In the genomic region with DNA sequence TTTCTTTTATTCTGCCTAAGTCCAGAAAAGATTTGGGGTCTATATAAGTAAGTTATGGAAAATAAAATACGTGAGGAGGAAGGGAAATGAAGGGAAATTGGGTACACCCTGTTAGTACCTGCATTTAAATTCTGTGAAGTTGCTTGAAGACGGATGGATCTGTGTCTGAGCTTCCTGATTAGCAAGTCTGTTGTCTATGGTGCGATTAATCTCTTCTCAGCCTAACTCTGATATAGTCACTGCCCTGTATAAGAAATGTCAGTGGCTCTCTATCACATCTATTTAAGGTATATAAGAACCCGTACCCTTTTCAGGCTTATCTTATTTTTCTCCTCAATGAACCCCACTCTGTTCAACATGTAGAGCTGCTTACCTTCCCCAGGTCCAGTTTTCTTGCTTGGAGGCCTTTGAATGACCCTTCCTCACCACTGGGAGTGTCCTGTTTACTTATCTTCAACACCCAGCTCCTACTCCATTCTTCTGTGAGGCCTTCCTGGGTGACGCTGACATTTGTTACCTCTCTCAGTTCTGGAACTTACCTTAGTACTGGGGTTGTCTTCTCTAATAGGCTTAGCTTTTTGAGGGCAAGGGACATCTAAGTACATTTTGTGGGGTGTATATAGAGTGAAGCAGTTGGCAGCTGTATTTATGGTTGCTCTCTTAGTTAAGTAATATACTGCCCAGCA, we compare ENCODE assay signal across 1 cellular context.
A peak's percentile ranks its signal among the peaks of the same experiment; 100 is the strongest.
TF ChIP-seq lines count a peak whose summit lies in the region.

No MANE protein-coding gene starts in this region.

TF ChIP-seq in K562, 482 proteins besides CTCF, POLR2A, EP300 and RAD21 (continued from another document and continues in another):
- TF ChIP-seq ZFP91 (CRISPR knock-in tag; IDR thresholded peaks at IDR 0.05) (no peak), ELK3 (CRISPR knock-in tag; IDR thresholded peaks at IDR 0.05) (no peak), SRSF7 (optimal IDR thresholded peaks at IDR 0.05; ENCODE audit: low read depth, low read length) (no peak), C11orf30 (IDR thresholded peaks at IDR 0.05; ENCODE audit: low read depth) (no peak), NFIC (IDR thresholded peaks at IDR 0.05) (no peak), ZNF3 (CRISPR knock-in tag; IDR thresholded peaks at IDR 0.05) (no peak), TOE1 (IDR thresholded peaks at IDR 0.05; ENCODE audit: borderline replicate concordance) (no peak), TOE1 (CRISPR knock-in tag; IDR thresholded peaks at IDR 0.05; ENCODE audit: borderline replicate concordance, low read depth) (no peak), ZC3H8 (IDR thresholded peaks at IDR 0.05) (no peak), SIN3A (IDR thresholded peaks at IDR 0.05; ENCODE audit: borderline replicate concordance in 2 of 2, control insufficient read depth in 1 of 2, low read depth in 2 of 2, low read length in 2 of 2) (no peak), TFAP4 (CRISPR knock-in tag; IDR thresholded peaks at IDR 0.05; ENCODE audit: borderline replicate concordance) (no peak), SRSF1 (IDR thresholded peaks at IDR 0.05; ENCODE audit: low read depth, low read length) (no peak), BRF2 (IDR thresholded peaks at IDR 0.05; ENCODE audit: borderline replicate concordance, insufficient read depth, insufficient read length) (no peak), MAZ (CRISPR knock-in tag; conservative IDR thresholded peaks at IDR 0.05 in 1 of 2, IDR thresholded peaks at IDR 0.05 in 1 of 2) (0 out of 4 replicates have a peak, but pooled peaks of 1 of the 2 experiments have one; percentile 24), ZNF263 (CRISPR knock-in tag; IDR thresholded peaks at IDR 0.05; ENCODE audit: borderline replicate concordance) (no peak), ARID1B (IDR thresholded peaks at IDR 0.05) (peak; percentile 90), MEIS2 (IDR thresholded peaks at IDR 0.05; ENCODE audit: partially characterized antibody) (peak; percentile 61), ZNF217 (CRISPR knock-in tag; IDR thresholded peaks at IDR 0.05) (no peak), ZNF717 (CRISPR knock-in tag; IDR thresholded peaks at IDR 0.05) (no peak), CBFA2T2 (conservative IDR thresholded peaks at IDR 0.05) (peak; percentile 69), SMARCA4 (IDR thresholded peaks at IDR 0.05) (peak; percentile 68; the same call in 1 of the 2 replicates), ZNF830 (CRISPR knock-in tag; IDR thresholded peaks at IDR 0.05) (no peak), KAT8 (IDR thresholded peaks at IDR 0.05; ENCODE audit: low read depth) (no peak), MCM3 (IDR thresholded peaks at IDR 0.05) (no peak), ZBTB49 (CRISPR knock-in tag; IDR thresholded peaks at IDR 0.05; ENCODE audit: borderline replicate concordance) (no peak), MITF (IDR thresholded peaks at IDR 0.05) (no peak), HNRNPH1 (optimal IDR thresholded peaks at IDR 0.05; ENCODE audit: low read depth, low read length) (no peak), KAT2B (IDR thresholded peaks at IDR 0.05; ENCODE audit: low read depth, low read length) (no peak), SUPT5H (IDR thresholded peaks at IDR 0.05) (no peak), KLF13 (tag; IDR thresholded peaks at IDR 0.05; ENCODE audit: borderline replicate concordance, low read depth) (no peak), DIDO1 (tag; IDR thresholded peaks at IDR 0.05; ENCODE audit: low read depth) (no peak), ZNF695 (CRISPR knock-in tag; IDR thresholded peaks at IDR 0.05) (no peak), RUNX1 (IDR thresholded peaks at IDR 0.05; ENCODE audit: low read depth) (no peak), BMI1 (IDR thresholded peaks at IDR 0.05; ENCODE audit: low read length) (no peak), HOXB6 (CRISPR knock-in tag; IDR thresholded peaks at IDR 0.05; ENCODE audit: borderline replicate concordance) (no peak), SRSF9 (IDR thresholded peaks at IDR 0.05; ENCODE audit: borderline replicate concordance, low read depth, low read length) (no peak), L3MBTL2 (IDR thresholded peaks at IDR 0.05) (peak; percentile 30; the same call in 1 of the 2 replicates), CREM (IDR thresholded peaks at IDR 0.05; ENCODE audit: low read depth) (peak; percentile 65), TAF15 (IDR thresholded peaks at IDR 0.05; ENCODE audit: low read depth, low read length) (no peak), KDM1A (IDR thresholded peaks at IDR 0.05) (no peak; a peak in 1 of 4 replicates), PPARD (CRISPR knock-in tag; IDR thresholded peaks at IDR 0.05) (no peak), MTA2 (IDR thresholded peaks at IDR 0.05; ENCODE audit: low read depth) (0 out of 2 replicates have a peak, but pooled peaks have one; percentile 47)
- TF ChIP-seq, protein P1, sequence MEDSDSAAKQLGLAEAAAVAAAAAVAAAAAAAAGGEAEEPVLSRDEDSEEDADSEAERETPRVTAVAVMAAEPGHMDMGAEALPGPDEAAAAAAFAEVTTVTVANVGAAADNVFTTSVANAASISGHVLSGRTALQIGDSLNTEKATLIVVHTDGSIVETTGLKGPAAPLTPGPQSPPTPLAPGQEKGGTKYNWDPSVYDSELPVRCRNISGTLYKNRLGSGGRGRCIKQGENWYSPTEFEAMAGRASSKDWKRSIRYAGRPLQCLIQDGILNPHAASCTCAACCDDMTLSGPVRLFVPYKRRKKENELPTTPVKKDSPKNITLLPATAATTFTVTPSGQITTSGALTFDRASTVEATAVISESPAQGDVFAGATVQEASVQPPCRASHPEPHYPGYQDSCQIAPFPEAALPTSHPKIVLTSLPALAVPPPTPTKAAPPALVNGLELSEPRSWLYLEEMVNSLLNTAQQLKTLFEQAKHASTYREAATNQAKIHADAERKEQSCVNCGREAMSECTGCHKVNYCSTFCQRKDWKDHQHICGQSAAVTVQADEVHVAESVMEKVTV (CRISPR knock-in tag; IDR thresholded peaks at IDR 0.05) = no peak
- TF ChIP-seq, protein P2, sequence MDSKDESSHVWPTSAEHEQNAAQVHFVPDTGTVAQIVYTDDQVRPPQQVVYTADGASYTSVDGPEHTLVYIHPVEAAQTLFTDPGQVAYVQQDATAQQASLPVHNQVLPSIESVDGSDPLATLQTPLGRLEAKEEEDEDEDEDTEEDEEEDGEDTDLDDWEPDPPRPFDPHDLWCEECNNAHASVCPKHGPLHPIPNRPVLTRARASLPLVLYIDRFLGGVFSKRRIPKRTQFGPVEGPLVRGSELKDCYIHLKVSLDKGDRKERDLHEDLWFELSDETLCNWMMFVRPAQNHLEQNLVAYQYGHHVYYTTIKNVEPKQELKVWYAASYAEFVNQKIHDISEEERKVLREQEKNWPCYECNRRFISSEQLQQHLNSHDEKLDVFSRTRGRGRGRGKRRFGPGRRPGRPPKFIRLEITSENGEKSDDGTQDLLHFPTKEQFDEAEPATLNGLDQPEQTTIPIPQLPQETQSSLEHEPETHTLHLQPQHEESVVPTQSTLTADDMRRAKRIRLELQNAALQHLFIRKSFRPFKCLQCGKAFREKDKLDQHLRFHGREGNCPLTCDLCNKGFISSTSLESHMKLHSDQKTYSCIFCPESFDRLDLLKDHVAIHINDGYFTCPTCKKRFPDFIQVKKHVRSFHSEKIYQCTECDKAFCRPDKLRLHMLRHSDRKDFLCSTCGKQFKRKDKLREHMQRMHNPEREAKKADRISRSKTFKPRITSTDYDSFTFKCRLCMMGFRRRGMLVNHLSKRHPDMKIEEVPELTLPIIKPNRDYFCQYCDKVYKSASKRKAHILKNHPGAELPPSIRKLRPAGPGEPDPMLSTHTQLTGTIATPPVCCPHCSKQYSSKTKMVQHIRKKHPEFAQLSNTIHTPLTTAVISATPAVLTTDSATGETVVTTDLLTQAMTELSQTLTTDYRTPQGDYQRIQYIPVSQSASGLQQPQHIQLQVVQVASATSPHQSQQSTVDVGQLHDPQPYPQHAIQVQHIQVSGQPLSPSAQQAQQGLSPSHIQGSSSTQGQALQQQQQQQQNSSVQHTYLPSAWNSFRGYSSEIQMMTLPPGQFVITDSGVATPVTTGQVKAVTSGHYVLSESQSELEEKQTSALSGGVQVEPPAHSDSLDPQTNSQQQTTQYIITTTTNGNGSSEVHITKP (IDR thresholded peaks at IDR 0.05; ENCODE audit: partially characterized antibody) = peak; percentile 27
- TF ChIP-seq, protein P3, sequence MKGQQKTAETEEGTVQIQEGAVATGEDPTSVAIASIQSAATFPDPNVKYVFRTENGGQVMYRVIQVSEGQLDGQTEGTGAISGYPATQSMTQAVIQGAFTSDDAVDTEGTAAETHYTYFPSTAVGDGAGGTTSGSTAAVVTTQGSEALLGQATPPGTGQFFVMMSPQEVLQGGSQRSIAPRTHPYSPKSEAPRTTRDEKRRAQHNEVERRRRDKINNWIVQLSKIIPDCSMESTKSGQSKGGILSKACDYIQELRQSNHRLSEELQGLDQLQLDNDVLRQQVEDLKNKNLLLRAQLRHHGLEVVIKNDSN (CRISPR knock-in tag; IDR thresholded peaks at IDR 0.05) = no peak
- TF ChIP-seq, protein P4, sequence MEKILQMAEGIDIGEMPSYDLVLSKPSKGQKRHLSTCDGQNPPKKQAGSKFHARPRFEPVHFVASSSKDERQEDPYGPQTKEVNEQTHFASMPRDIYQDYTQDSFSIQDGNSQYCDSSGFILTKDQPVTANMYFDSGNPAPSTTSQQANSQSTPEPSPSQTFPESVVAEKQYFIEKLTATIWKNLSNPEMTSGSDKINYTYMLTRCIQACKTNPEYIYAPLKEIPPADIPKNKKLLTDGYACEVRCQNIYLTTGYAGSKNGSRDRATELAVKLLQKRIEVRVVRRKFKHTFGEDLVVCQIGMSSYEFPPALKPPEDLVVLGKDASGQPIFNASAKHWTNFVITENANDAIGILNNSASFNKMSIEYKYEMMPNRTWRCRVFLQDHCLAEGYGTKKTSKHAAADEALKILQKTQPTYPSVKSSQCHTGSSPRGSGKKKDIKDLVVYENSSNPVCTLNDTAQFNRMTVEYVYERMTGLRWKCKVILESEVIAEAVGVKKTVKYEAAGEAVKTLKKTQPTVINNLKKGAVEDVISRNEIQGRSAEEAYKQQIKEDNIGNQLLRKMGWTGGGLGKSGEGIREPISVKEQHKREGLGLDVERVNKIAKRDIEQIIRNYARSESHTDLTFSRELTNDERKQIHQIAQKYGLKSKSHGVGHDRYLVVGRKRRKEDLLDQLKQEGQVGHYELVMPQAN (IDR thresholded peaks at IDR 0.05; ENCODE audit: borderline replicate concordance) = no peak
